In the genomic region with DNA sequence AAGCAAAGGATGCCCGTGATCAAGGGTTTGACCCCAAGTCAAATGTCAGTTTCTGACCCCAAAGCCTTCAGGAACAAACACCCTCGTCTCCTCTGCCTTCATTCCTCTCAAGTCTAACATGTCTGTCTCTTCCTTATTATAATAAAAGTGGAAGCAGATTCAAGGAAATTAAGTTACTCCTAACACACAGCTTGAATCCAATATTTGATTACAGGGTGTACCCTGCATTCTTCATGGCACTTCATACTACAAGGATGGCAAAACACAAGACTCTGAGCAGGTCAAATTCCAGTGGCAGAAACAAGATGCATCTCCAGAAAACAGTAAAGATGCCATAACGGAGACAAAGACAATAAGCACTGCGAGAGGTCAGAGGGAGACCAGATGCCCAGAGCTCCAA, we compare ENCODE assay signal across 4 cellular contexts.
"Had no signal": no experiment of that assay in that cellular context is flagged by ENCODE, and none has a peak within 500 bp of the region (broad histone marks: within the 10 kb centered on the region; RNA-seq: fewer than 3 reads in every experiment).

No MANE protein-coding gene starts in this region.

- ATAC-seq: GM23338 had no signal

- DNase-seq: H9, HCEC 1CT, IMR-90 had no signal

- H3K4me3 ChIP-seq: GM23338 had no signal
